ENCODE assay signal across 32 cellular contexts in the genomic region with DNA sequence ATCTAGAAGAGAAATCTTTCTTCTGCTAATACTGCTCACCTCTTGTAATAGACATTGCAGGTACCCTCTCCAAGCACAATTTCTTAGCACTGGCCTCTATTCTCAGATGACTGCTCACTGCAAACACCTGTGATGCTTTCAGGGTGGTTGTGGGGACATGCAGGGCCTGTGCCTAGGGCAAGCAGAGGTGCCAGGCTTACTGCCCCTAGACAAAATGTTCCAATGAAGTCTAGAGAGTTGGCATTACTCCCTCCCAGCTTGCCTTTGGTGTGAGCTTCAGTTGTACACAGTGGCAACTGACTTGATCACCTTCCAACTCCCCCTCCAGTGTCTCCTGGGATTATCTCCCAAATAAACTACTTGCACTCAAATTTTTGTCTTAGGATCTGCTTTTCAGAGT. TPM values are rescaled to one million over a fixed set of nuclear protein-coding genes. Genes with fewer than 3 reads are reported as not detected.
"Had no signal": no experiment of that assay in that cellular context is flagged by ENCODE, and none has a peak within 500 bp of the region (broad histone marks: within the 10 kb centered on the region; RNA-seq: fewer than 3 reads in every experiment).

No MANE protein-coding gene starts in this region.

- ATAC-seq: activated CD4-positive, alpha-beta T cell treated with anti-CD3 and anti-CD28 coated beads for 36 hours; activated CD8-positive, alpha-beta memory T cell treated with anti-CD3 and anti-CD28 coated beads, Interleukin-2, amount 10 ng/mL, durations not matched to agents 7 days and 5 days; activated CD8-positive, alpha-beta T cell treated with anti-CD3 and anti-CD28 coated beads, Interleukin-2, amount 10 ng/mL, durations not matched to agents 7 days and 5 days; activated naive CD8-positive, alpha-beta T cell treated with anti-CD3 and anti-CD28 coated beads, Interleukin-2, amount 50 U/mL, for 24 hours; body of pancreas; gastroesophageal sphincter had no signal

- H3K27ac ChIP-seq: body of pancreas, colonic mucosa, epithelial cell of prostate, esophagus squamous epithelium, gastroesophageal sphincter, heart right ventricle had no signal

- DNase-seq: activated CD4-positive, alpha-beta memory T cell treated with anti-CD3 and anti-CD28 coated beads for 36 hours; activated CD4-positive, alpha-beta T cell treated with anti-CD3 and anti-CD28 coated beads for 36 hours; activated CD4-positive, alpha-beta T cell treated with anti-CD3 and anti-CD28 coated beads, Interleukin-2, amount 10 ng/mL, durations not matched to agents 24 days and 14 days; activated CD4-positive, CD25-positive, alpha-beta regulatory T cell; activated CD4-positive, CD25-positive, alpha-beta regulatory T cell treated with anti-CD3 and anti-CD28 coated beads, Interleukin-2, amount 50 U/mL, for 72 hours; activated CD8-positive, alpha-beta memory T cell treated with anti-CD3 and anti-CD28 coated beads, Interleukin-2, amount 10 ng/mL, durations not matched to agents 7 days and 5 days; activated CD8-positive, alpha-beta memory T cell treated with anti-CD3 and anti-CD28 coated beads, Interleukin-2, amount 50 U/mL, for 4 hours; activated CD8-positive, alpha-beta T cell treated with anti-CD3 and anti-CD28 coated beads, Interleukin-2, amount 10 ng/mL, durations not matched to agents 7 days and 5 days; activated effector memory CD4-positive, alpha-beta T cell treated with anti-CD3 and anti-CD28 coated beads, Interleukin-2, amount 50 U/mL, for 16 hours; activated naive CD4-positive, alpha-beta T cell treated with anti-CD3 and anti-CD28 coated beads for 36 hours; activated naive CD8-positive, alpha-beta T cell treated with anti-CD3 and anti-CD28 coated beads for 36 hours; activated naive CD8-positive, alpha-beta T cell treated with anti-CD3 and anti-CD28 coated beads, Interleukin-2, amount 50 U/mL, for 24 hours; activated T-cell treated with anti-CD3 and anti-CD28 coated beads, Interleukin-2, amount 50 U/mL, for 1 hour; activated T-cell treated with anti-CD3 and anti-CD28 coated beads, Interleukin-2, amount 50 U/mL, for 48 hours; adrenal gland; amygdala; aorta; body of pancreas; central memory CD4-positive, alpha-beta T cell; cerebellar nuclear complex; colonic mucosa; effector CD8-positive, alpha-beta T cell; esophagus squamous epithelium; foreskin melanocyte; heart right ventricle; T-helper 2 cell had no signal

- H3K27me3 ChIP-seq: adrenal gland, body of pancreas, colonic mucosa, esophagus squamous epithelium, gastroesophageal sphincter, heart right ventricle had no signal

- H3K4me1 ChIP-seq: colonic mucosa had no signal

- H3K4me3 ChIP-seq: adrenal gland, body of pancreas, colonic mucosa, esophagus squamous epithelium, gastroesophageal sphincter, heart right ventricle had no signal

- H3K9me3 ChIP-seq: adrenal gland, body of pancreas, colonic mucosa, esophagus squamous epithelium, gastroesophageal sphincter, heart right ventricle had no signal

- H3K36me3 ChIP-seq: adrenal gland, colonic mucosa, esophagus squamous epithelium, gastroesophageal sphincter, heart right ventricle had no signal

RNA-seq across cellular contexts. Expression of a gene that starts 12.9 kb away (rescaled TPM):
- total RNA-seq: activated CD4-positive, alpha-beta memory T cell treated with anti-CD3 and anti-CD28 coated beads for 36 hours; activated CD4-positive, alpha-beta T cell treated with anti-CD3 and anti-CD28 coated beads for 36 hours; activated CD4-positive, alpha-beta T cell treated with anti-CD3 and anti-CD28 coated beads, Interleukin-2, amount 10 ng/mL, durations not matched to agents 24 days and 14 days; activated CD8-positive, alpha-beta memory T cell treated with anti-CD3 and anti-CD28 coated beads for 36 hours; activated CD8-positive, alpha-beta memory T cell treated with anti-CD3 and anti-CD28 coated beads, Interleukin-2, amount 10 ng/mL, durations not matched to agents 7 days and 5 days; activated CD8-positive, alpha-beta T cell treated with anti-CD3 and anti-CD28 coated beads, Interleukin-2, amount 10 ng/mL, durations not matched to agents 7 days and 5 days; activated naive CD4-positive, alpha-beta T cell treated with anti-CD3 and anti-CD28 coated beads for 36 hours; activated naive CD8-positive, alpha-beta T cell treated with anti-CD3 and anti-CD28 coated beads for 36 hours; body of pancreas; colonic mucosa; endothelial cell of umbilical vein; fibroblast of lung; glomerular endothelial cell had no signal
- polyA plus RNA-seq: aorta had no signal
